Comparison of ENCODE assay signal across 25 cellular contexts in the genomic region with DNA sequence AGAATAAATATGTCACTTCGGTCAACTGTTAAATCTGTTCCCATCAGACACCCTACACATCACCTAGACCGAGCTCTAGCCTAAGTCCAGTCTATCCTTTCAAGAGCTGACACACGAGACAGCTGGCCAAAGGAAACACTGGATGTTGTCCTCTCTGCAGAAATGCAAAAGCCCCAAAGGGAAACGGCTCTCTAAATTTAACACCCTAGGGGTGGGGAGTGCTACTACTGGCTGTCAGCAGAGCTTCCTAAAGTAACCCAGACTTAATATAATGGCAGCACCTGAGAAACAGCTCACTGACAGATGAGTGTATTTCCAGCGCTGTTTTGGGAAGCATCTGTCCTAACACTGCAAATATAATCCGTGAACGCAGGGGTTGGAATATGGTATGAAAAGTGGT.
"Had no signal": no experiment of that assay in that cellular context is flagged by ENCODE, and none has a peak within 500 bp of the region (broad histone marks: within the 10 kb centered on the region; RNA-seq: fewer than 3 reads in every experiment).

No MANE protein-coding gene starts in this region.

- H3K36me3 Mint-ChIP-seq: natural killer cell had no signal

- H3K4me1 Mint-ChIP-seq: stimulated activated memory B cell treated with anti-CD40 and anti-IgM and Interleukin-4, amounts not matched to agents 10 μg/mL and 1 μg/mL and 100 μg/mL, for 72 hours had no signal

- H3K9me3 Mint-ChIP-seq: dendritic cell treated with granulocyte-macrophage colony-stimulating factor and Interleukin-4, amounts not matched to agents 40 ng/mL and 50 ng/mL, for 4 days; natural killer cell; stimulated activated memory B cell treated with anti-CD40 and anti-IgM and Interleukin-4, amounts not matched to agents 10 μg/mL and 1 μg/mL and 100 μg/mL, for 72 hours; type B pancreatic cell had no signal

- DNase-seq: central memory CD4-positive, alpha-beta T cell; colonic mucosa; effector memory CD4-positive, alpha-beta T cell; erythroblast; esophagus squamous epithelium; foreskin melanocyte; kidney; left lung; lower lobe of right lung; natural killer cell; right cardiac atrium; spleen; stimulated activated CD4-positive, alpha-beta T cell treated with anti-CD3 and anti-CD28 coated beads, Interleukin-4, amount 100 ng/mL, for 4 hours; stimulated activated naive CD8-positive, alpha-beta T cell treated with anti-CD3 and anti-CD28 coated beads, Interleukin-15, Interleukin-2, amounts not matched to agents 100 U/mL and 50 U/mL, for 24 hours; substantia nigra; testis; tibial artery had no signal

- H3K4me3 Mint-ChIP-seq: dendritic cell treated with granulocyte-macrophage colony-stimulating factor and Interleukin-4, amounts not matched to agents 40 ng/mL and 50 ng/mL, for 4 days; natural killer cell; stimulated activated memory B cell treated with anti-CD40 and anti-IgM and Interleukin-4, amounts not matched to agents 10 μg/mL and 1 μg/mL and 100 μg/mL, for 72 hours; type B pancreatic cell had no signal

- H3K27me3 ChIP-seq: colonic mucosa, esophagus squamous epithelium, hepatocyte, left lung, neutrophil, spleen, testis, tibial artery had no signal

- H3K4me3 ChIP-seq: colonic mucosa, esophagus squamous epithelium, hepatocyte, left lung, lower lobe of right lung, skin epidermis, spleen, testis, tibial artery had no signal

- H3K9me3 ChIP-seq: colonic mucosa, esophagus squamous epithelium, left lung, lower lobe of right lung, neutrophil, testis, tibial artery had no signal

- H3K9ac ChIP-seq: parathyroid adenoma had no signal

- ATAC-seq: left lung; lower lobe of right lung; natural killer cell; stimulated activated memory B cell treated with anti-CD40 and anti-IgM and Interleukin-4, amounts not matched to agents 10 μg/mL and 1 μg/mL and 100 μg/mL, for 72 hours; stimulated activated naive CD8-positive, alpha-beta T cell treated with anti-CD3 and anti-CD28 coated beads, Interleukin-15, Interleukin-2, amounts not matched to agents 100 U/mL and 50 U/mL, for 24 hours had no signal

- H3K4me2 ChIP-seq: hepatocyte had no signal

- H3K4me1 ChIP-seq: colonic mucosa, parathyroid adenoma, spleen, testis, tibial artery had no signal

- H3K27me3 Mint-ChIP-seq: dendritic cell treated with granulocyte-macrophage colony-stimulating factor and Interleukin-4, amounts not matched to agents 40 ng/mL and 50 ng/mL, for 4 days; progenitor cell of endocrine pancreas; stimulated activated memory B cell treated with anti-CD40 and anti-IgM and Interleukin-4, amounts not matched to agents 10 μg/mL and 1 μg/mL and 100 μg/mL, for 72 hours; type B pancreatic cell had no signal

- H3K27ac ChIP-seq: colonic mucosa, esophagus squamous epithelium, hepatocyte, left lung, lower lobe of right lung, neutrophil, parathyroid adenoma, skin epidermis, spleen, testis, tibial artery had no signal

- H3K36me3 ChIP-seq: colonic mucosa had no signal

- H2AFZ ChIP-seq: hepatocyte, parathyroid adenoma had no signal

- H3K27ac Mint-ChIP-seq: dendritic cell treated with granulocyte-macrophage colony-stimulating factor and Interleukin-4, amounts not matched to agents 40 ng/mL and 50 ng/mL, for 4 days; natural killer cell; progenitor cell of endocrine pancreas; stimulated activated memory B cell treated with anti-CD40 and anti-IgM and Interleukin-4, amounts not matched to agents 10 μg/mL and 1 μg/mL and 100 μg/mL, for 72 hours; type B pancreatic cell had no signal
